9 cellular contexts compared by ENCODE assay signal in genomic region chr6:170289108-170289931, GRCh38. TPM values are rescaled to one million over a fixed set of nuclear protein-coding genes. Genes with fewer than 3 reads are reported as not detected.
DNase-seq lines count a peak whose midpoint lies in the region; ATAC-seq, FAIRE-seq and TF ChIP-seq lines count a peak whose summit lies in the region.
"Had no signal": no experiment of that assay in that cellular context is flagged by ENCODE, and none has a peak within 500 bp of the region (broad histone marks: within the 10 kb centered on the region; RNA-seq: fewer than 3 reads in every experiment).

No MANE protein-coding gene starts in this region.

- H3K9me3 ChIP-seq in sigmoid colon: no peaks in the 10 kb centered on the region

- H3K27ac ChIP-seq in VCaP (peak overlapping the region; percentile 74), foreskin keratinocyte (no peak overlapping the region), sigmoid colon (peak overlapping the region in 3 of 4 donors; percentile 46 to 65 (median 62))

- no peak for TF ChIP-seq EP300 in sigmoid colon (IDR thresholded peaks at IDR 0.05)

- H3K4me3 ChIP-seq in sigmoid colon: peak overlapping the region; percentile 48 to 69 (median 61)
- H3K4me3 ChIP-seq: K562 had no signal

- no peak for DNase-seq in GM12891 (ENCODE audit: insufficient read length, low spot score)
- no peak for DNase-seq in foreskin keratinocyte
- peak; percentile 62 for DNase-seq in sigmoid colon
- no peak for DNase-seq in SIG-M5 (lab: John Stamatoyannopoulos, UW)
- no peak for DNase-seq in NCI-H345 treated with DMSO at 0.1 percent for 48 hours (lab: John Stamatoyannopoulos, UW; ENCODE audit: unreplicated experiment)

- peaks cover 9% of the 10 kb centered on the region for H3K4me1 ChIP-seq in foreskin keratinocyte
- H3K4me1 ChIP-seq in sigmoid colon: peaks cover 0 to 45% (median 42%) of the 10 kb centered on the region in 4 donors

- intact Hi-C loops in sigmoid colon (cut with DNase I): loop anchor here (2.0 kb wide), 1 partner anchor 459 kb away; no protein-coding TSS in a partner anchor

- peak; percentile 23 for FAIRE-seq in GM12891 (lab: Jason Lieb, UNC)
- FAIRE-seq: K562 had no signal

- H3K36me3 ChIP-seq in sigmoid colon: peaks cover 0 to 5% (median 0%) of the 10 kb centered on the region in 4 donors

- H3K27me3 ChIP-seq in foreskin keratinocyte: peaks cover 20% of the 10 kb centered on the region
- H3K27me3 ChIP-seq in sigmoid colon: peaks cover 48 to 77% (median 70%) of the 10 kb centered on the region in 3 donors

- TF ChIP-seq POLR2A in GM12891 (IDR thresholded peaks at IDR 0.05; ENCODE audit: low read depth, low read length) (no peak), sigmoid colon (IDR thresholded peaks at IDR 0.05) (no peak)

- 1 to 3% methylated on average over 96 of the region's 96 CpGs for WGBS in sigmoid colon, 2 donors

- TF ChIP-seq CTCF in VCaP (conservative IDR thresholded peaks at IDR 0.05): no peak
- no peak for TF ChIP-seq CTCF in foreskin keratinocyte (conservative IDR thresholded peaks at IDR 0.05)
- no peak for TF ChIP-seq CTCF in sigmoid colon (IDR thresholded peaks at IDR 0.05)

- peak; percentile 11 for ATAC-seq in foreskin keratinocyte
- ATAC-seq in GM21717 (IDR thresholded peaks at IDR 0.05; ENCODE audit: unreplicated experiment): no peak
- ATAC-seq in HG02852 (IDR thresholded peaks at IDR 0.05; ENCODE audit: unreplicated experiment): no peak
- ATAC-seq: K562 had no signal

TF ChIP-seq in GM12891, 5 proteins besides CTCF, POLR2A, EP300 and RAD21:
- TF ChIP-seq TAF1 (IDR thresholded peaks at IDR 0.05; ENCODE audit: low read depth, low read length) (no peak), POU2F2 (IDR thresholded peaks at IDR 0.05; ENCODE audit: low read depth, low read length) (no peak), PAX5 (IDR thresholded peaks at IDR 0.05; ENCODE audit: insufficient read depth, low read length, severe bottlenecking) (no peak), POLR2AphosphoS5 (IDR thresholded peaks at IDR 0.05; ENCODE audit: low read depth, low read length) (no peak), SPI1 (IDR thresholded peaks at IDR 0.05; ENCODE audit: low read depth, low read length) (no peak)

RNA-seq across cellular contexts. Expression of gene DLL1, which starts 1.6 kb away (rescaled TPM):
- 0.37 TPM for polyA plus RNA-seq in GM12891 (2012; ENCODE audit: low read depth, missing spikeins)
- total RNA-seq in foreskin keratinocyte (12.0 and 18.8 TPM in 2 replicates), sigmoid colon (1 to 10 TPM; 1.1 to 8.4 (median 5.1) TPM)
- polyA plus RNA-seq in foreskin keratinocyte (5.8 and 11.3 TPM in 2 replicates), sigmoid colon (10 to 100 TPM in 1 of 3 donors, 1 to 10 TPM in 2; 3.0 to 13.6 (median 3.5) TPM)
- total RNA-seq: K562 had no signal
- polyA plus RNA-seq: K562 had no signal

RNA-seq across cellular contexts. Expression of gene FAM120B, which starts 17.2 kb away (rescaled TPM):
- 11.2 TPM for polyA plus RNA-seq in GM12891 (2012; ENCODE audit: low read depth, missing spikeins)
- total RNA-seq in foreskin keratinocyte (21.6 and 21.7 TPM in 2 replicates), sigmoid colon (10 to 100 TPM; 29.6 to 55.0 (median 45.7) TPM)
- polyA plus RNA-seq in foreskin keratinocyte (11.8 and 12.4 TPM in 2 replicates), sigmoid colon (10 to 100 TPM in 1 of 3 donors, 1 to 10 TPM in 2; 5.5 to 12.1 (median 9.0) TPM)
